20 cellular contexts compared by ENCODE assay signal in the genomic region with DNA sequence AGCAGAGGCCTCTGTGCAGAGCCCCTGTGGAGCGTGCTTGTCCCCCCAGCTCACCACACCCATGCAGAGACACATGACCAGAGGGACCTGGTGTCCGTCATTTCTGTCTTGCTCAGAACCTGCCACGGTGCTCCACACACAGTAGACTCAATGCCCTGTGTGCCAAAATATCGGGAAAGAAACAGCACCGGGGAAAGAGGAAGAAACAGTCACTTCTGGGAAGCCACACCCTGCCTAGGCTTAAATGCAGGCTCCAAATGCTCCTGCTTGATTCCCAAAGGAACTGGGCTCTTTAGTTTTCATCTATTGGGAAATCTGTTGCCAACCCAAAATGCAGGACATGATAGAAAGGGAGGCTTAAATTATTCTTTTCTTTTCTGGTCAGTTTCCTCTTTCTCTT.
DNase-seq lines count a peak whose midpoint lies in the region; ATAC-seq, FAIRE-seq and TF ChIP-seq lines count a peak whose summit lies in the region.
"Had no signal": no experiment of that assay in that cellular context is flagged by ENCODE, and none has a peak within 500 bp of the region (broad histone marks: within the 10 kb centered on the region; RNA-seq: fewer than 3 reads in every experiment).

No MANE protein-coding gene starts in this region.

- no peaks in the 10 kb centered on the region for H3K9me2 ChIP-seq in PC-3 (replicated peaks; ENCODE audit: low read length)

- H3K9me3 Mint-ChIP-seq in type B pancreatic cell = no peaks in the 10 kb centered on the region
- H3K9me3 Mint-ChIP-seq in activated T-cell treated with anti-CD3 and anti-CD28 coated beads, Interleukin-2, amount 50 U/mL, for 4 hours = no peaks in the 10 kb centered on the region
- H3K9me3 Mint-ChIP-seq: activated naive CD8-positive, alpha-beta T cell treated with anti-CD3 and anti-CD28 coated beads, Interleukin-2, amount 50 U/mL, for 24 hours; activated T-helper 1 cell treated with anti-CD3 and anti-CD28 coated beads, Interleukin-12 subunit alpha, Interleukin-12 subunit beta, Interleukin-2, Interleukin-4 antibody, amounts not matched to agents 30 ng/mL and 10 ng/mL and 1 ng/mL, durations not matched to agents 14 hours and 24 hours and 36 hours had no signal

- peaks cover 49% of the 10 kb centered on the region for H3K4me1 Mint-ChIP-seq in type B pancreatic cell (ENCODE audit: unreplicated experiment)
- peaks cover 20% of the 10 kb centered on the region for H3K4me1 Mint-ChIP-seq in activated T-cell treated with anti-CD3 and anti-CD28 coated beads, Interleukin-2, amount 50 U/mL, for 4 hours (ENCODE audit: low read depth)

- no peaks in the 10 kb centered on the region for H4K20me1 ChIP-seq in PC-3 (ENCODE audit: low read length)

- BruUV-seq in PC-3 (replicated peaks; lab: Mats Ljungman, UMichigan) = no TSS peak

- no peak overlapping the region for H3K4me3 ChIP-seq in PC-3 (ENCODE audit: low read length)
- H3K4me3 ChIP-seq in fibroblast of the aortic adventitia (ENCODE audit: low read depth, low read length) = no peak overlapping the region
- H3K4me3 ChIP-seq: thoracic aorta had no signal

- no peaks in the 10 kb centered on the region for H3K36me3 Mint-ChIP-seq in type B pancreatic cell
- no peaks in the 10 kb centered on the region for H3K36me3 Mint-ChIP-seq in activated T-cell treated with anti-CD3 and anti-CD28 coated beads, Interleukin-2, amount 50 U/mL, for 4 hours (ENCODE audit: insufficient read depth)

- ATAC-seq in PC-3 (peak; percentile 45; the same call in 1 of the 2 replicates), HG02588 (IDR thresholded peaks at IDR 0.05; ENCODE audit: unreplicated experiment) (no peak)
- no peak for ATAC-seq in activated T-cell treated with anti-CD3 and anti-CD28 coated beads, Interleukin-2, amount 50 U/mL, for 4 hours
- ATAC-seq: activated naive CD8-positive, alpha-beta T cell treated with anti-CD3 and anti-CD28 coated beads, Interleukin-2, amount 50 U/mL, for 24 hours had no signal

- TF ChIP-seq CTCF in PC-3 (conservative IDR thresholded peaks at IDR 0.05; ENCODE audit: low read depth, low read length) (no peak), fibroblast of the aortic adventitia (IDR thresholded peaks at IDR 0.05; ENCODE audit: insufficient read depth, low read length) (no peak), type B pancreatic cell (conservative IDR thresholded peaks at IDR 0.05) (no peak), D721Med (IDR thresholded peaks at IDR 0.05; ENCODE audit: insufficient read depth, missing control alignments) (no peak)

- CTCF ChIA-PET in PC-3 (lab: Charles Lee) = no interaction called here

- H3K27ac Mint-ChIP-seq in type B pancreatic cell = peak overlapping the region; percentile 21
- H3K27ac Mint-ChIP-seq: activated naive CD8-positive, alpha-beta T cell treated with anti-CD3 and anti-CD28 coated beads, Interleukin-2, amount 50 U/mL, for 24 hours; activated T-helper 1 cell treated with anti-CD3 and anti-CD28 coated beads, Interleukin-12 subunit alpha, Interleukin-12 subunit beta, Interleukin-2, Interleukin-4 antibody, amounts not matched to agents 30 ng/mL and 10 ng/mL and 1 ng/mL, durations not matched to agents 14 hours and 24 hours and 36 hours had no signal

- POLR2A ChIA-PET in PC-3 (lab: Charles Lee; ENCODE audit: unreplicated experiment) = no interaction called here

- H3K36me3 ChIP-seq in PC-3 (ENCODE audit: low read depth, low read length) = no peaks in the 10 kb centered on the region
- H3K36me3 ChIP-seq: thoracic aorta had no signal

- H3K27me3 Mint-ChIP-seq in type B pancreatic cell = peaks cover 13% of the 10 kb centered on the region
- no peaks in the 10 kb centered on the region for H3K27me3 Mint-ChIP-seq in activated T-cell treated with anti-CD3 and anti-CD28 coated beads, Interleukin-2, amount 50 U/mL, for 4 hours (ENCODE audit: low read depth)

- no peak overlapping the region for H3K27ac ChIP-seq in PC-3 (ENCODE audit: low read length)
- H3K27ac ChIP-seq: thoracic aorta had no signal

- H3K4me1 ChIP-seq in PC-3 (ENCODE audit: insufficient read depth, low read length) = no peaks in the 10 kb centered on the region

- H3K4me2 ChIP-seq in PC-3 (ENCODE audit: low read length) = no peak overlapping the region

- DNase-seq in NCI-H748 (lab: John Stamatoyannopoulos, UW; ENCODE audit: unreplicated experiment) (peak; percentile 30), NCI-H748 treated with DMSO at 0.1 percent for 48 hours (lab: John Stamatoyannopoulos, UW) (no peak), PC-3 (no peak), fibroblast of the aortic adventitia (ENCODE audit: low read depth) (peak; percentile 65), type B pancreatic cell (ENCODE audit: extremely low spot score, unreplicated experiment) (no peak), D721Med (ENCODE audit: insufficient read length, low spot score) (no peak)
- no peak for DNase-seq in activated T-cell treated with anti-CD3 and anti-CD28 coated beads, Interleukin-2, amount 50 U/mL, for 4 hours
- DNase-seq: ACHN; activated CD4-positive, alpha-beta T cell treated with anti-CD3 and anti-CD28 coated beads, Interleukin-2, amount 50 U/mL, for 48 hours; activated naive CD8-positive, alpha-beta T cell treated with anti-CD3 and anti-CD28 coated beads, Interleukin-2, amount 50 U/mL, for 24 hours; GDM1; MV-4-11; NCI-H2107; nucleus accumbens; stimulated activated CD4-positive, alpha-beta T cell treated with anti-CD3 and anti-CD28 coated beads, Interleukin-4, amount 100 ng/mL, for 1 hour had no signal

- no peaks in the 10 kb centered on the region for H3K9me3 ChIP-seq in PC-3 (ENCODE audit: low read length)
- H3K9me3 ChIP-seq: thoracic aorta had no signal

- intact Hi-C loops in PC-3 (cut with micrococcal nuclease) = no loop called here

- no peak overlapping the region for H3K4me3 Mint-ChIP-seq in type B pancreatic cell
- H3K4me3 Mint-ChIP-seq in activated T-cell treated with anti-CD3 and anti-CD28 coated beads, Interleukin-2, amount 50 U/mL, for 4 hours = no peak overlapping the region
- H3K4me3 Mint-ChIP-seq: activated naive CD8-positive, alpha-beta T cell treated with anti-CD3 and anti-CD28 coated beads, Interleukin-2, amount 50 U/mL, for 24 hours; activated T-helper 1 cell treated with anti-CD3 and anti-CD28 coated beads, Interleukin-12 subunit alpha, Interleukin-12 subunit beta, Interleukin-2, Interleukin-4 antibody, amounts not matched to agents 30 ng/mL and 10 ng/mL and 1 ng/mL, durations not matched to agents 14 hours and 24 hours and 36 hours had no signal

- no peaks in the 10 kb centered on the region for H3K79me2 ChIP-seq in PC-3 (ENCODE audit: low read length)

- no peak overlapping the region for H3K9ac ChIP-seq in PC-3 (ENCODE audit: low read length)

- H3K27me3 ChIP-seq in PC-3 (ENCODE audit: low read length) = no peaks in the 10 kb centered on the region

- H3F3A ChIP-seq in PC-3 (ENCODE audit: low read length, unreplicated experiment) = no peaks in the 10 kb centered on the region

- peak overlapping the region; percentile 69; the same call in 1 of the 2 replicates for H2AFZ ChIP-seq in PC-3 (ENCODE audit: low read length)

- no peak for FAIRE-seq in D721Med (lab: Jason Lieb, UNC)
- FAIRE-seq: endothelial cell of umbilical vein, H54 had no signal

Comparison
In these comparisons a context has a peak if more than half of its experiments do, and no peak if none do; other contexts are left out.
1. DNase-seq: peak in NCI-H748 (single experiment) and fibroblast of the aortic adventitia (single experiment); none in NCI-H748 treated with DMSO at 0.1 percent for 48 hours (single experiment), PC-3 (single experiment), type B pancreatic cell (single experiment), D721Med (single experiment) and activated T-cell treated with anti-CD3 and anti-CD28 coated beads, Interleukin-2, amount 50 U/mL, for 4 hours (single experiment).